Comparison of ENCODE assay signal across 8 cellular contexts in the genomic region with DNA sequence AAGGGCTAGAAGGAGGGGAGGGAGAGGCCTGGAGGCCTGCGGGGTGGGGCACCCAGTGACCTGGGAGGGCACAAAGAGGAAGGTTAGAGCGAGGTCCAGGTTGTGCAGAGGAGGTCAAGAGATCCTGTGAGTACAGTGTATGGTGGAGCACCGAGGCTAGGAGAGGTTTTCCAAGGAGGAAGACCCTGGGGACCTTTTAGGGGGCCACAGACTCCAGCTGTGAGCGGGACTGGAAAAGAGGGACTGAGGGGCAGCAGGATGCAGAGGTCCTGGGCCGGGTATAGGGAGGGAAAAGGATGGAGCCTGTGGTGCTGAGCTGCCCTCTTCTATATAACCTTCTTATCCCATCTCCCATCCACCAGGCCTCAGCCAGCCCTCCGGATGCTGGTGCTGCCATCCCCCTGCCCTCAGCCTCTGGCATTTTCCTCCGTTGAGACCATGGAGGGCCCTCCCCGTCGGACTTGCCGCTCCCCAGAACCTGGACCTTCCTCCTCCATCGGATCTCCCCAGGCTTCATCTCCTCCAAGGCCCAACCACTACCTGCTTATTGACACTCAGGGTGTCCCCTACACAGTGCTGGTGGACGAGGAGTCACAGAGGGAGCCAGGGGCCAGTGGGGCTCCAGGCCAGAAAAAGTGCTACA. TPM values are rescaled to one million over a fixed set of nuclear protein-coding genes. Genes with fewer than 3 reads are reported as not detected.
A peak's percentile ranks its signal among the peaks of the same experiment; 100 is the strongest.
DNase-seq lines count a peak whose midpoint lies in the region; ATAC-seq, FAIRE-seq and TF ChIP-seq lines count a peak whose summit lies in the region.

No MANE protein-coding gene starts in this region.

- CTCF ChIA-PET in A549 (lab: Yijun Ruan, JAX), result interaction anchor here (3.1 to 6.3 kb wide), 4 partner anchors 7 to 11 kb away, joined by 11 to 70 read pairs (median 27); no protein-coding TSS in a partner anchor

- POLR2A ChIA-PET in A549 (lab: Yijun Ruan, JAX), result interaction anchor here (4.1 kb wide), 1 partner anchor 10 kb away, joined by 25 read pairs; a partner anchor contains a TSS

- H3K9me3 Mint-ChIP-seq in IgD-negative memory B cell, result no peaks in the 10 kb centered on the region
- no peaks in the 10 kb centered on the region for H3K9me3 Mint-ChIP-seq in chondrocyte (ENCODE audit: low read depth)

- peak overlapping the region; percentile 92 to 97 for H3K27ac ChIP-seq in A549
- peak overlapping the region in 1 of 2 donors; percentile 81 for H3K27ac ChIP-seq in mucosa of rectum (ENCODE audit: low read depth in 2 of 2, low read length in 2 of 2)

- ATAC-seq in A549 (no peak), GM21360 (IDR thresholded peaks at IDR 0.05; ENCODE audit: unreplicated experiment) (no peak), HG02884 (IDR thresholded peaks at IDR 0.05; ENCODE audit: unreplicated experiment) (no peak), HG03354 (IDR thresholded peaks at IDR 0.05; ENCODE audit: poor library complexity, severe bottlenecking, unreplicated experiment) (no peak)

- H3K9me3 ChIP-seq in A549, result no peaks in the 10 kb centered on the region
- H3K9me3 ChIP-seq in mucosa of rectum (ENCODE audit: control insufficient read depth in 2 of 2, low read length in 2 of 2), result no peaks in the 10 kb centered on the region

- H3K27ac Mint-ChIP-seq in IgD-negative memory B cell (peak overlapping the region in 2 of 3 donors; percentile 87 to 98), chondrocyte (ENCODE audit: unreplicated experiment) (peak overlapping the region; percentile 90)

- no peak for TF ChIP-seq EP300 in A549 (IDR thresholded peaks at IDR 0.05)

- H3K27me3 ChIP-seq in mucosa of rectum (ENCODE audit: control insufficient read depth in 2 of 2, insufficient read depth in 2 of 2, low read length in 2 of 2), result no peaks in the 10 kb centered on the region

- peak overlapping the region; percentile 72 for H3K9ac ChIP-seq in mucosa of rectum (ENCODE audit: low read depth in 1 of 2, low read length in 2 of 2)

- WGBS in A549 (ENCODE audit: missing lambda C conversion rate), result 49% methylated on average over 12 of the region's 12 CpGs

- DNase-seq in A549 (ENCODE audit: low read depth in 1 of 2, low spot score in 1 of 2) (no peak), chondrocyte (ENCODE audit: low spot score) (no peak), kidney tubule cell (ENCODE audit: low spot score) (no peak)

- H3K36me3 Mint-ChIP-seq in IgD-negative memory B cell (peaks cover 3% of the 10 kb centered on the region), chondrocyte (ENCODE audit: low read depth) (peaks cover 5% of the 10 kb centered on the region)

- H3K4me3 Mint-ChIP-seq in IgD-negative memory B cell (peak overlapping the region; percentile 86 to 97 (median 92)), chondrocyte (ENCODE audit: unreplicated experiment) (peak overlapping the region; percentile 84)

- H3K27me3 Mint-ChIP-seq in IgD-negative memory B cell (no peaks in the 10 kb centered on the region), chondrocyte (ENCODE audit: low read depth) (no peaks in the 10 kb centered on the region)

- peaks cover 32 to 35% (median 32%) of the 10 kb centered on the region in 3 donors for H3K4me1 Mint-ChIP-seq in IgD-negative memory B cell
- peaks cover 58% of the 10 kb centered on the region for H3K4me1 Mint-ChIP-seq in chondrocyte (ENCODE audit: low read depth)

- H3K4me3 ChIP-seq in A549 (peak overlapping the region; percentile 63), mucosa of rectum (ENCODE audit: low read length in 2 of 2) (peak overlapping the region; percentile 75 to 86)

- H3K4me1 ChIP-seq in A549 (peaks cover 45% of the 10 kb centered on the region), mucosa of rectum (ENCODE audit: control insufficient read depth in 2 of 2, insufficient read depth in 2 of 2, low read length in 2 of 2) (peaks cover 44 to 48% of the 10 kb centered on the region in 2 donors)

- TF ChIP-seq RAD21 in A549 (conservative IDR thresholded peaks at IDR 0.05 in 1 of 2, IDR thresholded peaks at IDR 0.05 in 1 of 2), result no peak

- peaks cover 3 to 12% of the 10 kb centered on the region in 2 donors for H3K36me3 ChIP-seq in mucosa of rectum (ENCODE audit: control insufficient read depth in 2 of 2, insufficient read depth in 2 of 2, low read length in 2 of 2)

- no peak for TF ChIP-seq POLR2A in A549 (IDR thresholded peaks at IDR 0.05; ENCODE audit: low read length)

- no peak for TF ChIP-seq CTCF in A549 (IDR thresholded peaks at IDR 0.05)
- TF ChIP-seq CTCF in chondrocyte (IDR thresholded peaks at IDR 0.05), result no peak

- peak overlapping the region; percentile 100 for H3K4me2 ChIP-seq in A549

- no peak for FAIRE-seq in A549 (lab: Jason Lieb, UNC)

TF ChIP-seq in A549, 52 proteins besides CTCF, POLR2A, EP300 and RAD21 (continues in another document):
- TF ChIP-seq, protein P1, sequence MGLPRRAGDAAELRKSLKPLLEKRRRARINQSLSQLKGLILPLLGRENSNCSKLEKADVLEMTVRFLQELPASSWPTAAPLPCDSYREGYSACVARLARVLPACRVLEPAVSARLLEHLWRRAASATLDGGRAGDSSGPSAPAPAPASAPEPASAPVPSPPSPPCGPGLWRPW (IDR thresholded peaks at IDR 0.05), result no peak
- TF ChIP-seq, protein P2, sequence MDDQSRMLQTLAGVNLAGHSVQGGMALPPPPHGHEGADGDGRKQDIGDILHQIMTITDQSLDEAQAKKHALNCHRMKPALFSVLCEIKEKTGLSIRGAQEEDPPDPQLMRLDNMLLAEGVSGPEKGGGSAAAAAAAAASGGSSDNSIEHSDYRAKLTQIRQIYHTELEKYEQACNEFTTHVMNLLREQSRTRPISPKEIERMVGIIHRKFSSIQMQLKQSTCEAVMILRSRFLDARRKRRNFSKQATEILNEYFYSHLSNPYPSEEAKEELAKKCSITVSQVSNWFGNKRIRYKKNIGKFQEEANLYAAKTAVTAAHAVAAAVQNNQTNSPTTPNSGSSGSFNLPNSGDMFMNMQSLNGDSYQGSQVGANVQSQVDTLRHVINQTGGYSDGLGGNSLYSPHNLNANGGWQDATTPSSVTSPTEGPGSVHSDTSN (IDR thresholded peaks at IDR 0.05), result no peak
- TF ChIP-seq RFX5 (IDR thresholded peaks at IDR 0.05) (no peak), GATA3 (IDR thresholded peaks at IDR 0.05; ENCODE audit: borderline replicate concordance) (no peak), CEBPB (IDR thresholded peaks at IDR 0.05) (no peak), ZC3H11A (IDR thresholded peaks at IDR 0.05) (no peak), HOXB13 (CRISPR knock-in tag; IDR thresholded peaks at IDR 0.05; ENCODE audit: low read depth) (no peak), FOXS1 (CRISPR knock-in tag; IDR thresholded peaks at IDR 0.05) (no peak), TFCP2L1 (CRISPR knock-in tag; IDR thresholded peaks at IDR 0.05) (no peak), MAFK (IDR thresholded peaks at IDR 0.05; ENCODE audit: partially characterized antibody) (no peak), MYC (IDR thresholded peaks at IDR 0.05; ENCODE audit: borderline replicate concordance, low read length) (no peak)
- TF ChIP-seq, protein P3, sequence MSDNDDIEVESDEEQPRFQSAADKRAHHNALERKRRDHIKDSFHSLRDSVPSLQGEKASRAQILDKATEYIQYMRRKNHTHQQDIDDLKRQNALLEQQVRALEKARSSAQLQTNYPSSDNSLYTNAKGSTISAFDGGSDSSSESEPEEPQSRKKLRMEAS (IDR thresholded peaks at IDR 0.05), result no peak

RNA-seq across cellular contexts. Expression of a gene that starts 0.9 kb away (rescaled TPM):
- polyA plus RNA-seq in A549 (2011; rRNA removed) (13.9 and 17.1 TPM in 2 replicates), A549 (2017; fragmentation: RNase III; extraction: RNeasy Plus Mini Kit Qiagen cat#74134 plus additional on column Dnase treatment) (24.3 to 25.6 TPM (median 24.9 TPM) in 3 replicates), IgD-negative memory B cell (79.3 TPM)
- 24.8 and 34.0 TPM in 2 replicates for polyA plus RNA-seq in A549 (2012; cell fraction: cytosol; rRNA removed)
- polyA plus RNA-seq in A549 (2012; cell fraction: nucleus; rRNA removed), result 24.9 and 37.8 TPM in 2 replicates
- polyA minus RNA-seq in A549 (2011; rRNA and poly(A)+ RNA removed), result 24.8 and 30.6 TPM in 2 replicates
- total RNA-seq in chondrocyte, result 20.8 to 24.7 TPM (median 24.2 TPM) in 3 replicates

RNA-seq across cellular contexts. Expression of a gene that starts 3.5 kb away (rescaled TPM):
- polyA plus RNA-seq in A549 (2011; rRNA removed) (9.2 and 15.2 TPM in 2 replicates), A549 (2017; fragmentation: RNase III; extraction: RNeasy Plus Mini Kit Qiagen cat#74134 plus additional on column Dnase treatment) (40.5 to 57.0 TPM (median 52.8 TPM) in 3 replicates), IgD-negative memory B cell (38.4 TPM)
- 31.0 and 40.5 TPM in 2 replicates for polyA plus RNA-seq in A549 (2012; cell fraction: cytosol; rRNA removed)
- 44.9 and 60.4 TPM in 2 replicates for polyA plus RNA-seq in A549 (2012; cell fraction: nucleus; rRNA removed)
- 14.0 and 15.0 TPM in 2 replicates for polyA minus RNA-seq in A549 (2011; rRNA and poly(A)+ RNA removed)
- total RNA-seq in chondrocyte, result 42.3 to 59.8 TPM (median 45.0 TPM) in 3 replicates

RNA-seq across cellular contexts. Expression of a gene that starts 3.7 kb away (rescaled TPM):
- polyA plus RNA-seq in A549 (2011; rRNA removed) (5.2 and 5.5 TPM in 2 replicates), A549 (2017; fragmentation: RNase III; extraction: RNeasy Plus Mini Kit Qiagen cat#74134 plus additional on column Dnase treatment) (15.7 to 17.6 TPM (median 17.4 TPM) in 3 replicates), IgD-negative memory B cell (16.0 TPM)
- 15.3 and 18.3 TPM in 2 replicates for polyA plus RNA-seq in A549 (2012; cell fraction: cytosol; rRNA removed)
- polyA plus RNA-seq in A549 (2012; cell fraction: nucleus; rRNA removed), result 18.6 and 20.8 TPM in 2 replicates
- 2.3 and 5.7 TPM in 2 replicates for polyA minus RNA-seq in A549 (2011; rRNA and poly(A)+ RNA removed)
- total RNA-seq in chondrocyte, result 20.9 to 26.5 TPM (median 23.5 TPM) in 3 replicates

RNA-seq across cellular contexts. Expression of a gene that starts 10.5 kb away (rescaled TPM):
- 147 and 157 TPM in 2 replicates for polyA plus RNA-seq in A549 (2011; rRNA removed)
- polyA plus RNA-seq in A549 (2012; cell fraction: cytosol; rRNA removed), result 498 and 577 TPM in 2 replicates
- 800 and 847 TPM in 2 replicates for polyA plus RNA-seq in A549 (2012; cell fraction: nucleus; rRNA removed)
- polyA plus RNA-seq in A549 (2017; fragmentation: RNase III; extraction: RNeasy Plus Mini Kit Qiagen cat#74134 plus additional on column Dnase treatment), result 280 to 302 TPM (median 293 TPM) in 3 replicates
- polyA minus RNA-seq in A549 (2011; rRNA and poly(A)+ RNA removed), result 154 and 158 TPM in 2 replicates
- polyA plus RNA-seq in IgD-negative memory B cell, result 14.2 TPM
- total RNA-seq in chondrocyte, result 119 to 137 TPM (median 129 TPM) in 3 replicates

RNA-seq across cellular contexts. Expression of a gene that starts 19.9 kb away (rescaled TPM):
- polyA plus RNA-seq in A549 (2011; rRNA removed) (3.5 and 4.1 TPM in 2 replicates), A549 (2017; fragmentation: RNase III; extraction: RNeasy Plus Mini Kit Qiagen cat#74134 plus additional on column Dnase treatment) (6.0 to 7.1 TPM (median 6.6 TPM) in 3 replicates), IgD-negative memory B cell (2.4 TPM)
- polyA plus RNA-seq in A549 (2012; cell fraction: cytosol; rRNA removed), result 5.1 and 7.2 TPM in 2 replicates
- 12.3 and 14.7 TPM in 2 replicates for polyA plus RNA-seq in A549 (2012; cell fraction: nucleus; rRNA removed)
- 5.4 and 5.5 TPM in 2 replicates for polyA minus RNA-seq in A549 (2011; rRNA and poly(A)+ RNA removed)
- total RNA-seq in chondrocyte, result 6.1 to 7.9 TPM (median 6.4 TPM) in 3 replicates
